In genomic region chr11:70158757-70159389, GRCh38 we compare ENCODE assay signal across 13 cellular contexts.
"Had no signal": no experiment of that assay in that cellular context is flagged by ENCODE, and none has a peak within 500 bp of the region (broad histone marks: within the 10 kb centered on the region; RNA-seq: fewer than 3 reads in every experiment).

No MANE protein-coding gene starts in this region.

- H3K27me3 ChIP-seq: brain microvascular endothelial cell, heart left ventricle had no signal

- H3K9me3 Mint-ChIP-seq: activated naive CD8-positive, alpha-beta T cell treated with anti-CD3 and anti-CD28 coated beads, Interleukin-2, amount 10 ng/mL, durations not matched to agents 7 days and 5 days; immature natural killer cell had no signal

- DNase-seq: activated CD4-positive, CD25-positive, alpha-beta regulatory T cell treated with anti-CD3 and anti-CD28 coated beads, Interleukin-2, amount 50 U/mL, for 72 hours; activated naive CD4-positive, alpha-beta T cell; activated naive CD8-positive, alpha-beta T cell treated with anti-CD3 and anti-CD28 coated beads, Interleukin-2, amount 10 ng/mL, durations not matched to agents 7 days and 5 days; cerebellar nuclear complex; effector CD8-positive, alpha-beta T cell; immature natural killer cell; lower lobe of right lung; stimulated activated CD4-positive, alpha-beta T cell treated with anti-CD3 and anti-CD28 coated beads, Interleukin-15, amount 100 ng/mL, for 24 hours; stimulated activated CD4-positive, alpha-beta T cell treated with anti-CD3 and anti-CD28 coated beads, Interleukin-4, amount 100 ng/mL, for 24 hours; stimulated activated naive CD4-positive, alpha-beta T cell treated with Interleukin-2 at 50 U/mL for 16 hours; T-helper 1 cell had no signal

- H3K36me3 Mint-ChIP-seq: activated naive CD8-positive, alpha-beta T cell treated with anti-CD3 and anti-CD28 coated beads, Interleukin-2, amount 10 ng/mL, durations not matched to agents 7 days and 5 days; immature natural killer cell had no signal

- H3K9me3 ChIP-seq: heart left ventricle, lower lobe of right lung had no signal

- H3K27ac Mint-ChIP-seq: activated naive CD8-positive, alpha-beta T cell treated with anti-CD3 and anti-CD28 coated beads, Interleukin-2, amount 10 ng/mL, durations not matched to agents 7 days and 5 days; immature natural killer cell had no signal

- H3K4me1 ChIP-seq: heart left ventricle, lower lobe of right lung had no signal

- H3K4me1 Mint-ChIP-seq: activated naive CD8-positive, alpha-beta T cell treated with anti-CD3 and anti-CD28 coated beads, Interleukin-2, amount 10 ng/mL, durations not matched to agents 7 days and 5 days; immature natural killer cell had no signal

- H3K27ac ChIP-seq: brain microvascular endothelial cell, heart left ventricle, lower lobe of right lung had no signal

- H3K36me3 ChIP-seq: brain microvascular endothelial cell, lower lobe of right lung had no signal

- H3K4me3 Mint-ChIP-seq: activated naive CD8-positive, alpha-beta T cell treated with anti-CD3 and anti-CD28 coated beads, Interleukin-2, amount 10 ng/mL, durations not matched to agents 7 days and 5 days; immature natural killer cell had no signal

- H3K4me3 ChIP-seq: heart left ventricle, lower lobe of right lung had no signal
